ENCODE assay signal across 10 cellular contexts in genomic region chr17:17051791-17052461, GRCh38. TPM values are rescaled to one million over a fixed set of nuclear protein-coding genes. Genes with fewer than 3 reads are reported as not detected.
DNase-seq lines count a peak whose midpoint lies in the region; ATAC-seq and TF ChIP-seq lines count a peak whose summit lies in the region.
"Had no signal": no experiment of that assay in that cellular context is flagged by ENCODE, and none has a peak within 500 bp of the region (broad histone marks: within the 10 kb centered on the region; RNA-seq: fewer than 3 reads in every experiment).

No MANE protein-coding gene starts in this region.

- no peak overlapping the region for H2BK20ac ChIP-seq in IMR-90 (ENCODE audit: low read depth, low read length)

- in situ Hi-C loops in IMR-90 (cut with MboI; ENCODE audit: low sequenced_read_pairs): no loop called here

- no peak for TF ChIP-seq POLR2A in IMR-90 (IDR thresholded peaks at IDR 0.05; ENCODE audit: low read depth, low read length)

- POLR2A ChIA-PET in IMR-90 (lab: Charles Lee; ENCODE audit: unreplicated experiment): no interaction called here

- intact Hi-C loops in IMR-90 (cut with micrococcal nuclease): no loop called here

- H2AK9ac ChIP-seq in IMR-90 (replicated peaks; ENCODE audit: low read depth, low read length, poor library complexity): no peak overlapping the region

- peaks cover 60% of the 10 kb centered on the region for H3K9me1 ChIP-seq in IMR-90 (ENCODE audit: insufficient read depth, low read length)

- no peak overlapping the region for H4K8ac ChIP-seq in IMR-90 (ENCODE audit: low read depth in 2 of 2, low read length in 2 of 2)

- 91% methylated on average over 5 of the region's 10 CpGs; no CpG with 5 or more reads in 1 of the 2 experiments for WGBS in IMR-90 (ENCODE audit: extremely low coverage in 2 of 2, insufficient read length in 1 of 2), 2 experiments

- H4K20me1 ChIP-seq in IMR-90 (ENCODE audit: insufficient read depth, low read length): peaks cover 95% of the 10 kb centered on the region

- H3K14ac ChIP-seq in IMR-90 (replicated peaks; ENCODE audit: low read depth, low read length): no peak overlapping the region

- H3K4me3 ChIP-seq in IMR-90 (ENCODE audit: insufficient read depth, low read depth, low read length): no peak overlapping the region
- peak overlapping the region; percentile 25 for H3K4me3 ChIP-seq in duodenal mucosa (ENCODE audit: low read depth in 1 of 2, low read length in 2 of 2)

- H2BK5ac ChIP-seq in IMR-90 (ENCODE audit: low read depth, low read length, poor library complexity, severe bottlenecking): no peak overlapping the region

- H3K4me2 ChIP-seq in IMR-90 (ENCODE audit: low read depth, low read length): no peak overlapping the region

- BruUV-seq in IMR-90 (replicated peaks; lab: Mats Ljungman, UMichigan): no TSS peak

- no peak overlapping the region for H2AK5ac ChIP-seq in IMR-90 (ENCODE audit: low read depth, low read length)

- CTCF ChIA-PET in IMR-90 (lab: Yijun Ruan, JAX): no interaction called here

- H4K91ac ChIP-seq in IMR-90 (ENCODE audit: insufficient read depth, low read depth, low read length): no peak overlapping the region

- ATAC-seq in IMR-90 (ENCODE audit: low read depth): peak; percentile 42

- no peak overlapping the region for H3K4ac ChIP-seq in IMR-90 (ENCODE audit: low read depth, low read length)

- no peak overlapping the region for H4K5ac ChIP-seq in IMR-90 (ENCODE audit: low read depth, low read length)

- peak; percentile 58 for DNase-seq in AG08395 (ENCODE audit: low spot score)
- DNase-seq in IMR-90: peak; percentile 15
- peak; percentile 75 for DNase-seq in myocyte (ENCODE audit: low read depth)
- no peak for DNase-seq in NCI-H774 (lab: John Stamatoyannopoulos, UW)
- DNase-seq in NCI-H82 (lab: John Stamatoyannopoulos, UW): no peak
- DNase-seq in NCI-H2081 treated with DMSO at 0.1 percent for 48 hours (lab: John Stamatoyannopoulos, UW): no peak
- no peak for DNase-seq in GM19240 (ENCODE audit: insufficient read length, low spot score)
- DNase-seq: GOT3, NCI-H1092 had no signal

- no peak overlapping the region for H3K56ac ChIP-seq in IMR-90 (ENCODE audit: extremely low read depth, insufficient read depth, low read length)

- H3K23ac ChIP-seq in IMR-90 (ENCODE audit: low read depth, low read length): no peak overlapping the region

- H3K27me3 ChIP-seq in IMR-90 (ENCODE audit: control insufficient read depth, insufficient read depth, low read length) (no peaks in the 10 kb centered on the region), duodenal mucosa (ENCODE audit: control insufficient read depth in 1 of 2, insufficient read depth in 2 of 2, low read length in 2 of 2) (no peaks in the 10 kb centered on the region)

- peaks cover 21% of the 10 kb centered on the region for H3K4me1 ChIP-seq in IMR-90 (ENCODE audit: control insufficient read depth, insufficient read depth, low read length)
- H3K4me1 ChIP-seq in duodenal mucosa (ENCODE audit: control insufficient read depth in 1 of 2, insufficient read depth in 2 of 2, low read length in 2 of 2): peaks cover 41 to 55% of the 10 kb centered on the region in 2 donors

- TF ChIP-seq CTCF in IMR-90 (conservative IDR thresholded peaks at IDR 0.05; ENCODE audit: low read depth, low read length): no peak

- H3K36me3 ChIP-seq in IMR-90 (ENCODE audit: control insufficient read depth, insufficient read depth, low read length) (peaks cover 5% of the 10 kb centered on the region), duodenal mucosa (ENCODE audit: control insufficient read depth in 1 of 2, insufficient read depth in 2 of 2, low read length in 2 of 2) (peaks cover 0 to 6% of the 10 kb centered on the region in 2 donors)

- H3K9me3 ChIP-seq in IMR-90 (ENCODE audit: control insufficient read depth, insufficient read depth, low read length): no peaks in the 10 kb centered on the region
- no peaks in the 10 kb centered on the region for H3K9me3 ChIP-seq in duodenal mucosa (ENCODE audit: control insufficient read depth in 1 of 2, low read length in 2 of 2)

- dilution Hi-C loops in IMR-90 (cut with HindIII; ENCODE audit: low sequenced_read_pairs, unreplicated experiment): no loop called here

- H3K79me1 ChIP-seq in IMR-90 (ENCODE audit: low read depth in 1 of 2, low read length in 2 of 2): peaks cover 12 to 90% of the 10 kb centered on the region in 2 experiments

- H2BK15ac ChIP-seq in IMR-90 (ENCODE audit: low read depth, low read length): no peak overlapping the region

- TF ChIP-seq RAD21 in IMR-90 (IDR thresholded peaks at IDR 0.05; ENCODE audit: low read length): no peak

- no peak overlapping the region for H3K18ac ChIP-seq in IMR-90 (ENCODE audit: low read depth, low read length)

- H3K27ac ChIP-seq in IMR-90 (ENCODE audit: insufficient read depth, low read length) (no peak overlapping the region), duodenal mucosa (ENCODE audit: low read depth, low read length) (peak overlapping the region; percentile 64)

- H2AFZ ChIP-seq in IMR-90 (replicated peaks; ENCODE audit: low read length, poor library complexity): no peak overlapping the region

- H3K9ac ChIP-seq in IMR-90 (ENCODE audit: low read depth, low read length) (no peak overlapping the region), duodenal mucosa (ENCODE audit: low read depth in 1 of 2, low read length in 2 of 2) (peak overlapping the region in 1 of 2 donors; percentile 61)

- no peak overlapping the region for H2BK120ac ChIP-seq in IMR-90 (ENCODE audit: low read depth, low read length)

TF ChIP-seq in IMR-90, 13 proteins besides CTCF, POLR2A, EP300 and RAD21:
- TF ChIP-seq RCOR1 (IDR thresholded peaks at IDR 0.05; ENCODE audit: insufficient replicate concordance, low read length) (no peak), ELK1 (IDR thresholded peaks at IDR 0.05; ENCODE audit: borderline replicate concordance, low read depth, low read length) (no peak), RFX5 (IDR thresholded peaks at IDR 0.05; ENCODE audit: low read depth, low read length) (no peak), MAZ (IDR thresholded peaks at IDR 0.05; ENCODE audit: borderline replicate concordance, low read depth, low read length) (no peak), MAFK (IDR thresholded peaks at IDR 0.05; ENCODE audit: low read depth, low read length) (no peak)

RNA-seq across cellular contexts. Expression of gene MPRIP, which starts 9.7 kb away (rescaled TPM):
- 111 and 113 TPM in 2 replicates for total RNA-seq in IMR-90 (2012; rRNA removed)
- 147 and 149 TPM in 2 replicates for polyA plus RNA-seq in IMR-90 (2012; rRNA removed)
- 125 and 140 TPM in 2 replicates for polyA plus RNA-seq in IMR-90 (2012; cell fraction: cytosol; rRNA removed)
- 139 TPM in 2 replicates for polyA plus RNA-seq in IMR-90 (2012; cell fraction: nucleus; rRNA removed; ENCODE audit: low replicate concordance)
- total RNA-seq in myocyte: 137 and 150 TPM in 2 replicates
- polyA plus RNA-seq in myocyte (2012): 314 TPM

Comparison
In these comparisons a context has a peak if more than half of its experiments do, and no peak if none do; other contexts are left out.
1. DNase-seq: peak in AG08395 (single experiment), IMR-90 (single experiment) and myocyte (single experiment); none in NCI-H774 (single experiment), NCI-H82 (single experiment), NCI-H2081 treated with DMSO at 0.1 percent for 48 hours (single experiment) and GM19240 (single experiment).